8 cellular contexts compared by ENCODE assay signal in the genomic region with DNA sequence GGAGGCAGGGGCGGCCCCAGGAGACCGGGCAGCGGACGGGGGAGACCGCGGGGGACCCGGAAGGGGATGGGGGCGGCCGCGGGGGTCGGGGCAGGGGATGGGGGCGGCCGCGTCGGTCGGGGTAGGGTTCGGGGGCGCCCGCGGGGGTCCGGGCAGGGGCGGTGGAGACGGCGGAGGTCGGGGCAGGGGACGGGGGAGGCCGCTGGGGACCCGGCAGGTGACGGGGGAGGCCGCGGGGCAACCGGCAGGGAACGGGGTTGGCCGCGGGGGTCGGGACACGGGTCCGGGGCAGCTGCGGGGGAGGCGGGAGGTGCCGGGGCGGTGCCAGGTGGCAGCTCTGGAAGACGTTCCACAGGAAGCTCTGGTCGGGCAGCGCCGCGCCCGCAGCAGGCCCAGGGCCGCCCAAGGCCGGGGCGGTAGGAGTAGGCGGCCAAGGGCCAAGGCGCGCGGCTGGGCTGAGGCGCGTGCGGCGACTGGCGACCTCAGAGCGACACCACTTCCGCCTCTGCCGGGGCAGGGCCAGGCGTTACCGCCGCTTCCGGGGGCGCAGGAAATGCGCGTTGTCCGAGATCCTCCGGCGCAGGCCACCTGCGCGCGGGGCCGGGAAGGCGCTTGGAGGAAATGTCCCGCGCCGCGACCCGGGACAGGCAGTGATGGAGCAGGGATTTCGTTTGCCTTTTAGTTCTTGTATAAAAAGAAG. TPM values are rescaled to one million over a fixed set of nuclear protein-coding genes. Genes with fewer than 3 reads are reported as not detected.
DNase-seq lines count a peak whose midpoint lies in the region; TF ChIP-seq lines count a peak whose summit lies in the region.
"Not testable (repeated sequence)": the region's sequence is repeated elsewhere in the genome, so short reads cannot be mapped to it uniquely, and the experiment has no call there.

No MANE protein-coding gene starts in this region.

- H3K9ac ChIP-seq in GM23248, result peak overlapping the region; percentile 70

- H4K20me1 ChIP-seq in GM23248 (ENCODE audit: insufficient read depth); hepatocyte (ENCODE audit: insufficient read depth, poor library complexity, severe bottlenecking): not testable (repeated sequence)

- H2AFZ ChIP-seq in GM23248 (peak overlapping the region; percentile 88), hepatocyte (peak overlapping the region; percentile 60)

- not testable (repeated sequence) for H3K9me3 ChIP-seq in GM23248 (ENCODE audit: low read depth); hepatocyte (ENCODE audit: low read depth); suprapubic skin

- TF ChIP-seq CTCF in GM12864 (IDR thresholded peaks at IDR 0.05; ENCODE audit: low read depth, low read length, missing control alignments); hepatocyte (IDR thresholded peaks at IDR 0.05; ENCODE audit: poor library complexity); suprapubic skin (IDR thresholded peaks at IDR 0.05): not testable (repeated sequence)

- not testable (repeated sequence) for TF ChIP-seq EP300 in suprapubic skin (IDR thresholded peaks at IDR 0.05)

- intact Hi-C loops in posterior vena cava (cut with DNase I), result not testable (repeated sequence)

- not testable (repeated sequence) for H3K36me3 ChIP-seq in GM23248 (ENCODE audit: low read depth); hepatocyte (replicated peaks; ENCODE audit: insufficient read depth, low read depth); suprapubic skin

- DNase-seq in GM12864 (ENCODE audit: low read depth) (peak; percentile 53), GM23248 (peak; percentile 76), HT-29 (ENCODE audit: low spot score) (peak; percentile 84), T47D (ENCODE audit: low read depth in 1 of 2, low spot score in 1 of 2) (peak; percentile 78 to 89), hepatocyte (ENCODE audit: low spot score) (peak; percentile 84), posterior vena cava (ENCODE audit: low spot score) (peak; percentile 96)
- DNase-seq in activated CD4-positive, alpha-beta T cell treated with anti-CD3 and anti-CD28 coated beads for 24 hours (ENCODE audit: low read depth in 2 of 2), result peak; percentile 44 to 64
- not testable (repeated sequence) for DNase-seq in suprapubic skin (ENCODE audit: low spot score in 2 of 2)

- not testable (repeated sequence) for H3F3A ChIP-seq in GM23248 (ENCODE audit: insufficient read depth)

- H3K4me3 ChIP-seq in GM12864 (ENCODE audit: low read depth, low read length) (peak overlapping the region; percentile 34), GM23248 (peak overlapping the region; percentile 72), hepatocyte (peak overlapping the region; percentile 72), suprapubic skin (peak overlapping the region; percentile 56)

- not testable (repeated sequence) for H3K27me3 ChIP-seq in GM23248 (replicated peaks; ENCODE audit: insufficient read depth); hepatocyte; suprapubic skin

- TF ChIP-seq POLR2A in suprapubic skin (IDR thresholded peaks at IDR 0.05), result not testable (repeated sequence)

- H3K9me2 ChIP-seq in GM23248 (ENCODE audit: insufficient read depth); hepatocyte (replicated peaks; ENCODE audit: insufficient read depth): not testable (repeated sequence)

- H3K27ac ChIP-seq in GM23248, result not testable (repeated sequence)
- H3K27ac ChIP-seq in hepatocyte, result peak overlapping the region; percentile 83
- peak overlapping the region; percentile 76 for H3K27ac ChIP-seq in suprapubic skin

- in situ Hi-C loops in GM23248 (cut with MboI); T47D (cut with HindIII; ENCODE audit: low pct_unique_long_range_greater_than_20kb, low sequenced_read_pairs): not testable (repeated sequence)

- H3K79me2 ChIP-seq in GM23248 (ENCODE audit: insufficient read depth); hepatocyte: not testable (repeated sequence)

- H3K4me2 ChIP-seq in GM23248 (ENCODE audit: unreplicated experiment) (peak overlapping the region; percentile 72), hepatocyte (peak overlapping the region; percentile 78)

- 0 to 3% methylated on average over 23 to 24 of the region's 84 CpGs for WGBS in GM23248 (ENCODE audit: low coverage in 1 of 2, low lambda C conversion rate in 2 of 2, missing lambda C conversion rate in 2 of 2), 2 experiments
- 0% methylated on average over 21 of the region's 84 CpGs for WGBS in hepatocyte (ENCODE audit: low lambda C conversion rate, missing lambda C conversion rate)
- WGBS in suprapubic skin, result no CpG with 5 or more reads among the region's 84 CpGs

- not testable (repeated sequence) for H3K4me1 ChIP-seq in GM23248 (ENCODE audit: insufficient read depth); hepatocyte (ENCODE audit: insufficient read depth); suprapubic skin

RNA-seq across cellular contexts. Expression of a gene that starts 45.9 kb away (rescaled TPM):
- 8.5 and 12.3 TPM in 2 replicates for total RNA-seq in GM23248 (2014; rRNA removed; shearing (Covaris generic))
- 3.2 and 3.4 TPM in 2 replicates for polyA plus RNA-seq in GM23248 (2016; fragmentation: Nextera tagmentation; extraction: Ambion mirVana)
- total RNA-seq in HT-29 (2014; rRNA removed; shearing (Covaris generic)), result 172 and 212 TPM in 2 replicates
- 9.0 and 11.6 TPM in 2 replicates for total RNA-seq in hepatocyte
- 5.9 and 6.7 TPM in 2 replicates for polyA plus RNA-seq in hepatocyte
- 10 to 100 TPM; 24.3 to 34.1 TPM for total RNA-seq in posterior vena cava
- total RNA-seq in suprapubic skin, result 100 to 1,000 TPM in 1 of 4 donors, 10 to 100 TPM in 3; 52.4 to 101 (median 70.0) TPM
